In genomic region chr10:100185364-100186252, GRCh38 we compare ENCODE assay signal across 1 cellular context.
TF ChIP-seq lines count a peak whose summit lies in the region.

TSS of gene ERLIN1 (minus strand) at chr10:100186029. CDS start at chr10:100185626, 403 bp downstream.

TF ChIP-seq in SK-N-SH, 30 proteins besides CTCF, POLR2A, EP300 and RAD21 (continued from another document):
- TF ChIP-seq RFX5 (IDR thresholded peaks at IDR 0.05; ENCODE audit: low read length) (no peak), USF1 (IDR thresholded peaks at IDR 0.05; ENCODE audit: borderline replicate concordance, low read depth) (peak; percentile 54; the same call in 1 of the 2 replicates), USF2 (IDR thresholded peaks at IDR 0.05; ENCODE audit: borderline replicate concordance, low read depth, low read length) (no peak), EZH2phosphoT487 (IDR thresholded peaks at IDR 0.05; ENCODE audit: borderline replicate concordance, low read depth) (no peak), GATA2 (CRISPR knock-in tag; IDR thresholded peaks at IDR 0.05) (no peak), FOXJ3 (CRISPR knock-in tag; IDR thresholded peaks at IDR 0.05) (no peak), MEF2A (IDR thresholded peaks at IDR 0.05; ENCODE audit: borderline replicate concordance, low read depth) (no peak), IRF3 (IDR thresholded peaks at IDR 0.05; ENCODE audit: low read depth, low read length) (no peak), ELF1 (IDR thresholded peaks at IDR 0.05) (peak; percentile 58)
